Comparison of ENCODE assay signal across 23 cellular contexts in genomic region chr11:120918257-120918656, GRCh38.
"Had no signal": no experiment of that assay in that cellular context is flagged by ENCODE, and none has a peak within 500 bp of the region (broad histone marks: within the 10 kb centered on the region; RNA-seq: fewer than 3 reads in every experiment).

No MANE protein-coding gene starts in this region.

- H3K4me3 Mint-ChIP-seq: activated CD4-positive, alpha-beta T cell treated with anti-CD3 and anti-CD28 coated beads, Interleukin-2, amount 10 ng/mL, durations not matched to agents 24 days and 14 days; activated naive CD4-positive, alpha-beta T cell treated with anti-CD3 and anti-CD28 coated beads, Interleukin-2, amount 10 ng/mL, durations not matched to agents 7 days and 5 days; activated naive CD8-positive, alpha-beta T cell treated with anti-CD3 and anti-CD28 coated beads, Interleukin-2, amount 50 U/mL, for 24 hours; activated T-cell treated with anti-CD3 and anti-CD28 coated beads, Interleukin-2, amount 50 U/mL, for 4 hours; brain; naive thymus-derived CD8-positive, alpha-beta T cell had no signal

- ATAC-seq: activated naive CD8-positive, alpha-beta T cell treated with anti-CD3 and anti-CD28 coated beads, Interleukin-2, amount 50 U/mL, for 24 hours; activated T-cell treated with anti-CD3 and anti-CD28 coated beads, Interleukin-2, amount 50 U/mL, for 4 hours; left colon; lower lobe of right lung; naive thymus-derived CD8-positive, alpha-beta T cell had no signal

- H3K4me3 ChIP-seq: dorsolateral prefrontal cortex, hepatocyte, lower lobe of right lung, tibial artery, uterus had no signal

- H3K27ac Mint-ChIP-seq: activated CD4-positive, alpha-beta T cell treated with anti-CD3 and anti-CD28 coated beads, Interleukin-2, amount 10 ng/mL, durations not matched to agents 24 days and 14 days; activated naive CD4-positive, alpha-beta T cell treated with anti-CD3 and anti-CD28 coated beads, Interleukin-2, amount 10 ng/mL, durations not matched to agents 7 days and 5 days; activated naive CD8-positive, alpha-beta T cell treated with anti-CD3 and anti-CD28 coated beads, Interleukin-2, amount 50 U/mL, for 24 hours had no signal

- H3K36me3 Mint-ChIP-seq: activated naive CD4-positive, alpha-beta T cell treated with anti-CD3 and anti-CD28 coated beads, Interleukin-2, amount 10 ng/mL, durations not matched to agents 7 days and 5 days; brain; naive thymus-derived CD8-positive, alpha-beta T cell had no signal

- H3K27ac ChIP-seq: dorsolateral prefrontal cortex, hepatocyte, lower lobe of right lung, tibial artery, uterus had no signal

- H3K9me3 ChIP-seq: lower lobe of right lung, tibial artery, uterus had no signal

- H3K27me3 Mint-ChIP-seq: activated CD4-positive, alpha-beta T cell treated with anti-CD3 and anti-CD28 coated beads, Interleukin-2, amount 10 ng/mL, durations not matched to agents 24 days and 14 days; activated naive CD4-positive, alpha-beta T cell treated with anti-CD3 and anti-CD28 coated beads, Interleukin-2, amount 10 ng/mL, durations not matched to agents 7 days and 5 days had no signal

- H3K4me1 Mint-ChIP-seq: activated CD4-positive, alpha-beta T cell treated with anti-CD3 and anti-CD28 coated beads, Interleukin-2, amount 10 ng/mL, durations not matched to agents 24 days and 14 days; activated naive CD4-positive, alpha-beta T cell treated with anti-CD3 and anti-CD28 coated beads, Interleukin-2, amount 10 ng/mL, durations not matched to agents 7 days and 5 days; activated naive CD8-positive, alpha-beta T cell treated with anti-CD3 and anti-CD28 coated beads, Interleukin-2, amount 50 U/mL, for 24 hours; naive thymus-derived CD8-positive, alpha-beta T cell had no signal

- DNase-seq: activated CD4-positive, alpha-beta T cell treated with anti-CD3 and anti-CD28 coated beads, Interleukin-2, amount 10 ng/mL, durations not matched to agents 24 days and 14 days; activated CD8-positive, alpha-beta memory T cell treated with anti-CD3 and anti-CD28 coated beads, Interleukin-2, amount 50 U/mL, for 4 hours; activated naive CD4-positive, alpha-beta T cell treated with anti-CD3 and anti-CD28 coated beads, Interleukin-2, amount 10 ng/mL, durations not matched to agents 7 days and 5 days; activated naive CD8-positive, alpha-beta T cell treated with anti-CD3 and anti-CD28 coated beads, Interleukin-2, amount 50 U/mL, for 24 hours; activated T-cell treated with anti-CD3 and anti-CD28 coated beads, Interleukin-2, amount 50 U/mL, for 4 hours; anterior cingulate cortex; central memory CD4-positive, alpha-beta T cell; dorsolateral prefrontal cortex; islet precursor cell; left colon; lower lobe of right lung; naive thymus-derived CD8-positive, alpha-beta T cell; posterior cingulate gyrus; stimulated activated CD4-positive, alpha-beta T cell treated with anti-CD3 and anti-CD28 coated beads, Interleukin-12 subunit alpha, Interleukin-12 subunit beta, amount 100 ng/mL, for 4 hours; stimulated activated CD4-positive, alpha-beta T cell treated with anti-CD3 and anti-CD28 coated beads, Interleukin-1b, Interleukin-23, amount 100 ng/mL, for 48 hours; stimulated activated CD8-positive, alpha-beta memory T cell treated with anti-CD3 and anti-CD28 coated beads, Interleukin-4, amount 100 ng/mL, for 48 hours; stimulated activated naive CD4-positive, alpha-beta T cell treated with Interleukin-2 at 50 U/mL for 16 hours; T1000; tibial artery; uterus had no signal

- H3K4me1 ChIP-seq: lower lobe of right lung, tibial artery, uterus had no signal

- H3K9me3 Mint-ChIP-seq: activated CD4-positive, alpha-beta T cell treated with anti-CD3 and anti-CD28 coated beads, Interleukin-2, amount 10 ng/mL, durations not matched to agents 24 days and 14 days; activated naive CD4-positive, alpha-beta T cell treated with anti-CD3 and anti-CD28 coated beads, Interleukin-2, amount 10 ng/mL, durations not matched to agents 7 days and 5 days; activated naive CD8-positive, alpha-beta T cell treated with anti-CD3 and anti-CD28 coated beads, Interleukin-2, amount 50 U/mL, for 24 hours; activated T-cell treated with anti-CD3 and anti-CD28 coated beads, Interleukin-2, amount 50 U/mL, for 4 hours; naive thymus-derived CD8-positive, alpha-beta T cell had no signal

- H3K27me3 ChIP-seq: dorsolateral prefrontal cortex, hepatocyte, uterus had no signal

- H3K36me3 ChIP-seq: lower lobe of right lung, tibial artery, uterus had no signal

- FAIRE-seq: colon had no signal
